In genomic region chrX:129953881-129954280, GRCh38 we compare ENCODE assay signal across 16 cellular contexts. TPM values are rescaled to one million over a fixed set of nuclear protein-coding genes. Genes with fewer than 3 reads are reported as not detected.
DNase-seq lines count a peak whose midpoint lies in the region; ATAC-seq and TF ChIP-seq lines count a peak whose summit lies in the region.
"Had no signal": no experiment of that assay in that cellular context is flagged by ENCODE, and none has a peak within 500 bp of the region (broad histone marks: within the 10 kb centered on the region; RNA-seq: fewer than 3 reads in every experiment).

No MANE protein-coding gene starts in this region.

- BruUV-seq in A673 (replicated peaks; lab: Mats Ljungman, UMichigan), result no TSS peak

- 68% methylated on average over 3 of the region's 4 CpGs for WGBS in esophagus muscularis mucosa

- no peak for TF ChIP-seq CTCF in nephron progenitor cell (IDR thresholded peaks at IDR 0.05)
- TF ChIP-seq CTCF in A673 (conservative IDR thresholded peaks at IDR 0.05; ENCODE audit: low read depth, low read length), result no peak
- TF ChIP-seq CTCF in esophagus muscularis mucosa (IDR thresholded peaks at IDR 0.05), result no peak
- TF ChIP-seq CTCF in RWPE1 (conservative IDR thresholded peaks at IDR 0.05; ENCODE audit: low read depth), result no peak

- H3K36me3 Mint-ChIP-seq in activated CD8-positive, alpha-beta memory T cell treated with anti-CD3 and anti-CD28 coated beads, Interleukin-2, amount 10 ng/mL, durations not matched to agents 7 days and 5 days, result peaks cover 2% of the 10 kb centered on the region
- peaks cover 2% of the 10 kb centered on the region for H3K36me3 Mint-ChIP-seq in activated naive CD8-positive, alpha-beta T cell treated with anti-CD3 and anti-CD28 coated beads, Interleukin-2, amount 50 U/mL, for 24 hours (ENCODE audit: low read depth)
- H3K36me3 Mint-ChIP-seq in nephron progenitor cell (ENCODE audit: low read depth), result peaks cover 4% of the 10 kb centered on the region

- no peak for ATAC-seq in activated CD8-positive, alpha-beta memory T cell treated with anti-CD3 and anti-CD28 coated beads, Interleukin-2, amount 10 ng/mL, durations not matched to agents 7 days and 5 days
- ATAC-seq in activated naive CD8-positive, alpha-beta T cell treated with anti-CD3 and anti-CD28 coated beads, Interleukin-2, amount 50 U/mL, for 24 hours, result no peak
- ATAC-seq: gastroesophageal sphincter, left ventricle myocardium superior had no signal

- H3K4me1 Mint-ChIP-seq in activated CD8-positive, alpha-beta memory T cell treated with anti-CD3 and anti-CD28 coated beads, Interleukin-2, amount 10 ng/mL, durations not matched to agents 7 days and 5 days, result peaks cover 25% of the 10 kb centered on the region
- peaks cover 8% of the 10 kb centered on the region for H3K4me1 Mint-ChIP-seq in activated naive CD8-positive, alpha-beta T cell treated with anti-CD3 and anti-CD28 coated beads, Interleukin-2, amount 50 U/mL, for 24 hours
- H3K4me1 Mint-ChIP-seq in nephron progenitor cell, result peaks cover 60% of the 10 kb centered on the region

- CTCF ChIA-PET in activated CD8-positive, alpha-beta memory T cell treated with anti-CD3 and anti-CD28 coated beads, Interleukin-2, amount 10 ng/mL, durations not matched to agents 7 days and 5 days (lab: Charles Lee), result interaction anchor here (0.9 to 1.7 kb wide), 3 partner anchors 29 to 107 kb away, joined by 3 to 4 read pairs (median 3); no protein-coding TSS in a partner anchor
- CTCF ChIA-PET in A673 (lab: Charles Lee), result no interaction called here
- CTCF ChIA-PET in RWPE1 (lab: Yijun Ruan, JAX), result interaction anchor here (0.6 kb wide), 1 partner anchor 8 kb away, joined by 5 read pairs; no protein-coding TSS in a partner anchor

- H3K27me3 ChIP-seq in HUES48 (ENCODE audit: control insufficient read depth, insufficient read depth, low read length), result peaks cover 89% of the 10 kb centered on the region
- H3K27me3 ChIP-seq in A673 (replicated peaks; ENCODE audit: insufficient read depth, low read depth, low read length, poor library complexity), result no peaks in the 10 kb centered on the region
- no peaks in the 10 kb centered on the region for H3K27me3 ChIP-seq in esophagus muscularis mucosa
- H3K27me3 ChIP-seq: gastroesophageal sphincter, upper lobe of left lung had no signal

- no peak overlapping the region for H3K27ac ChIP-seq in HUES48 (ENCODE audit: low read depth, low read length)
- H3K27ac ChIP-seq in A673 (ENCODE audit: low read depth, low read length, poor library complexity, severe bottlenecking), result no peak overlapping the region
- H3K27ac ChIP-seq in esophagus muscularis mucosa (replicated peaks in 1 of 4), result no peak overlapping the region
- no peak overlapping the region for H3K27ac ChIP-seq in RWPE1
- H3K27ac ChIP-seq: epithelial cell of prostate, gastroesophageal sphincter had no signal

- H3K4me3 ChIP-seq in HUES48 (ENCODE audit: low read depth, low read length), result peak overlapping the region; percentile 64; the same call in 1 of the 2 replicates
- H3K4me3 ChIP-seq in A673 (ENCODE audit: low read depth, low read length, poor library complexity, severe bottlenecking), result no peak overlapping the region
- no peak overlapping the region for H3K4me3 ChIP-seq in esophagus muscularis mucosa

- H3K36me3 ChIP-seq in HUES48 (ENCODE audit: control insufficient read depth, insufficient read depth, low read length) (no peaks in the 10 kb centered on the region), A673 (ENCODE audit: insufficient read depth, low read length, poor library complexity, severe bottlenecking) (no peaks in the 10 kb centered on the region), esophagus muscularis mucosa (no peaks in the 10 kb centered on the region)
- H3K36me3 ChIP-seq: gastroesophageal sphincter, upper lobe of left lung had no signal

- no peak overlapping the region for H3K9ac ChIP-seq in HUES48 (ENCODE audit: low read depth, low read length)

- H3K4me3 Mint-ChIP-seq in activated CD8-positive, alpha-beta memory T cell treated with anti-CD3 and anti-CD28 coated beads, Interleukin-2, amount 10 ng/mL, durations not matched to agents 7 days and 5 days, result peak overlapping the region; percentile 52
- H3K4me3 Mint-ChIP-seq in activated naive CD8-positive, alpha-beta T cell treated with anti-CD3 and anti-CD28 coated beads, Interleukin-2, amount 50 U/mL, for 24 hours, result peak overlapping the region; percentile 26
- H3K4me3 Mint-ChIP-seq in nephron progenitor cell, result peak overlapping the region; percentile 54

- H3K9me3 ChIP-seq in HUES48 (ENCODE audit: control insufficient read depth, insufficient read depth, low read length), result no peaks in the 10 kb centered on the region; the same call in 1 of the 2 replicates
- H3K9me3 ChIP-seq in A673 (ENCODE audit: low read depth, low read length, poor library complexity, severe bottlenecking), result no peaks in the 10 kb centered on the region
- no peaks in the 10 kb centered on the region for H3K9me3 ChIP-seq in esophagus muscularis mucosa
- H3K9me3 ChIP-seq: gastroesophageal sphincter, upper lobe of left lung had no signal

- intact Hi-C loops in A673 (cut with micrococcal nuclease; ENCODE audit: unreplicated experiment), result no loop called here
- intact Hi-C loops in esophagus muscularis mucosa (cut with DNase I), result no loop called here

- no peak overlapping the region for H3K27ac Mint-ChIP-seq in activated CD8-positive, alpha-beta memory T cell treated with anti-CD3 and anti-CD28 coated beads, Interleukin-2, amount 10 ng/mL, durations not matched to agents 7 days and 5 days
- H3K27ac Mint-ChIP-seq in activated naive CD8-positive, alpha-beta T cell treated with anti-CD3 and anti-CD28 coated beads, Interleukin-2, amount 50 U/mL, for 24 hours, result no peak overlapping the region
- H3K27ac Mint-ChIP-seq in nephron progenitor cell, result no peak overlapping the region
- H3K27ac Mint-ChIP-seq: dendritic cell treated with granulocyte-macrophage colony-stimulating factor and Interleukin-4, amounts not matched to agents 40 ng/mL and 50 ng/mL, for 4 days had no signal

- DNase-seq in activated CD8-positive, alpha-beta memory T cell treated with anti-CD3 and anti-CD28 coated beads, Interleukin-2, amount 10 ng/mL, durations not matched to agents 7 days and 5 days, result no peak
- no peak for DNase-seq in activated CD8-positive, alpha-beta memory T cell treated with anti-CD3 and anti-CD28 coated beads, Interleukin-2, amount 50 U/mL, for 48 hours
- DNase-seq in activated naive CD8-positive, alpha-beta T cell treated with anti-CD3 and anti-CD28 coated beads, Interleukin-2, amount 50 U/mL, for 24 hours, result no peak
- DNase-seq in nephron progenitor cell, result no peak
- no peak for DNase-seq in A673 (ENCODE audit: low spot score)
- no peak for DNase-seq in esophagus muscularis mucosa (ENCODE audit: extremely low spot score)
- DNase-seq in RWPE1 (ENCODE audit: low spot score), result no peak
- DNase-seq: KG1, left ventricle myocardium superior, NCI-H1105 treated with DMSO at 0.1 percent for 48 hours, NCI-H2107 had no signal

- H3K4me1 ChIP-seq in HUES48 (ENCODE audit: control insufficient read depth, insufficient read depth, low read length), result peaks cover 19% of the 10 kb centered on the region
- H3K4me1 ChIP-seq in A673 (ENCODE audit: insufficient read depth, low read length, poor library complexity, severe bottlenecking), result no peaks in the 10 kb centered on the region
- H3K4me1 ChIP-seq in esophagus muscularis mucosa, result peaks cover 4 to 27% (median 17%) of the 10 kb centered on the region in 4 donors

- H3K27me3 Mint-ChIP-seq in activated CD8-positive, alpha-beta memory T cell treated with anti-CD3 and anti-CD28 coated beads, Interleukin-2, amount 10 ng/mL, durations not matched to agents 7 days and 5 days, result peaks cover 11% of the 10 kb centered on the region
- H3K27me3 Mint-ChIP-seq in activated naive CD8-positive, alpha-beta T cell treated with anti-CD3 and anti-CD28 coated beads, Interleukin-2, amount 50 U/mL, for 24 hours, result peaks cover 2% of the 10 kb centered on the region
- peaks cover 13% of the 10 kb centered on the region for H3K27me3 Mint-ChIP-seq in nephron progenitor cell (ENCODE audit: low read depth, poor library complexity)

- TF ChIP-seq EP300 in esophagus muscularis mucosa (IDR thresholded peaks at IDR 0.05), result no peak

- POLR2A ChIA-PET in A673 (lab: Charles Lee; ENCODE audit: low non-redundant PET), result no interaction called here
- POLR2A ChIA-PET in RWPE1 (lab: Yijun Ruan, JAX; ENCODE audit: low non-redundant PET), result no interaction called here

- no peak for TF ChIP-seq POLR2A in esophagus muscularis mucosa (IDR thresholded peaks at IDR 0.05; ENCODE audit: low read depth)

- no peaks in the 10 kb centered on the region for H3K9me3 Mint-ChIP-seq in activated CD8-positive, alpha-beta memory T cell treated with anti-CD3 and anti-CD28 coated beads, Interleukin-2, amount 10 ng/mL, durations not matched to agents 7 days and 5 days (ENCODE audit: low read depth)
- H3K9me3 Mint-ChIP-seq in activated naive CD8-positive, alpha-beta T cell treated with anti-CD3 and anti-CD28 coated beads, Interleukin-2, amount 50 U/mL, for 24 hours, result no peaks in the 10 kb centered on the region
- peaks cover 49% of the 10 kb centered on the region for H3K9me3 Mint-ChIP-seq in nephron progenitor cell
- H3K9me3 Mint-ChIP-seq: dendritic cell treated with granulocyte-macrophage colony-stimulating factor and Interleukin-4, amounts not matched to agents 40 ng/mL and 50 ng/mL, for 4 days had no signal

RNA-seq across cellular contexts. Expression of gene BCORL1, which starts 28.6 kb away (rescaled TPM):
- 10 to 100 TPM in 1 of 2 experiments, 1 to 10 TPM in 1; 9.1 to 10.2 TPM for total RNA-seq in activated CD8-positive, alpha-beta memory T cell treated with anti-CD3 and anti-CD28 coated beads, Interleukin-2, amount 10 ng/mL, durations not matched to agents 7 days and 5 days
- total RNA-seq in A673 (2021), result 13.3 and 18.3 TPM in 2 replicates
- 10 to 100 TPM in 2 of 4 donors, 1 to 10 TPM in 2; 3.8 to 13.8 (median 10.5) TPM for total RNA-seq in esophagus muscularis mucosa

RNA-seq across cellular contexts. Expression of gene UTP14A, which starts 47.9 kb away (rescaled TPM):
- total RNA-seq in activated CD8-positive, alpha-beta memory T cell treated with anti-CD3 and anti-CD28 coated beads, Interleukin-2, amount 10 ng/mL, durations not matched to agents 7 days and 5 days, result 10 to 100 TPM; 22.8 to 37.0 TPM
- 35.6 and 46.3 TPM in 2 replicates for total RNA-seq in A673 (2021)
- 10 to 100 TPM in 3 of 4 donors, 1 to 10 TPM in 1; 9.6 to 16.1 (median 13.5) TPM for total RNA-seq in esophagus muscularis mucosa
